ENCODE assay signal across 21 cellular contexts in genomic region chr7:87426160-87426559, GRCh38. TPM values are rescaled to one million over a fixed set of nuclear protein-coding genes. Genes with fewer than 3 reads are reported as not detected.
DNase-seq lines count a peak whose midpoint lies in the region; ATAC-seq lines count a peak whose summit lies in the region.
"Had no signal": no experiment of that assay in that cellular context is flagged by ENCODE, and none has a peak within 500 bp of the region (broad histone marks: within the 10 kb centered on the region; RNA-seq: fewer than 3 reads in every experiment).

No MANE protein-coding gene starts in this region.

- DNase-seq in iPS-NIHi7 (ENCODE audit: extremely low spot score) (no peak), left lobe of liver (ENCODE audit: low spot score) (no peak), MG63 (no peak)
- DNase-seq in stimulated activated CD4-positive, alpha-beta T cell treated with anti-CD3 and anti-CD28 coated beads, Interleukin-4, amount 100 ng/mL, for 4 hours = no peak
- DNase-seq: activated CD8-positive, alpha-beta memory T cell treated with anti-CD3 and anti-CD28 coated beads for 24 hours; BE2C; heart left ventricle; mammary epithelial cell; naive thymus-derived CD8-positive, alpha-beta T cell; NCI-H1436 treated with DMSO at 0.1 percent for 48 hours; NCI-H2227 treated with DMSO at 0.1 percent for 48 hours; psoas muscle; stimulated activated naive CD4-positive, alpha-beta T cell; WERI-Rb-1 had no signal

- ATAC-seq in GM19328 (IDR thresholded peaks at IDR 0.05; ENCODE audit: unreplicated experiment) = peak; percentile 46
- ATAC-seq in HG02610 (IDR thresholded peaks at IDR 0.05; ENCODE audit: unreplicated experiment) = peak; percentile 49
- peak; percentile 49 for ATAC-seq in HG03159 (IDR thresholded peaks at IDR 0.05; ENCODE audit: unreplicated experiment)
- ATAC-seq in left lobe of liver = no peak
- ATAC-seq: heart left ventricle; naive thymus-derived CD8-positive, alpha-beta T cell; psoas muscle had no signal

- no peaks in the 10 kb centered on the region for H3K36me3 ChIP-seq in MG63
- H3K36me3 ChIP-seq: BE2C, tibial nerve, WERI-Rb-1 had no signal

- no peak overlapping the region for H3K4me3 ChIP-seq in MG63
- H3K4me3 ChIP-seq: heart left ventricle, psoas muscle, tibial nerve had no signal

- H3K9me3 ChIP-seq in MG63 = no peaks in the 10 kb centered on the region
- H3K9me3 ChIP-seq: BE2C, heart left ventricle, psoas muscle, tibial nerve had no signal

- H3K27me3 ChIP-seq in MG63 = no peaks in the 10 kb centered on the region
- H3K27me3 ChIP-seq: BE2C, heart left ventricle, tibial nerve had no signal

RNA-seq across cellular contexts. Expression of gene ABCB4, which starts 49.3 kb away (rescaled TPM):
- 114 TPM for total RNA-seq in left lobe of liver
- 0.69 and 0.99 TPM in 2 replicates for total RNA-seq in MG63 (2014; rRNA removed; shearing (Covaris generic); ENCODE audit: low replicate concordance)
- total RNA-seq: activated T-helper 2 cell treated with anti-CD3 and anti-CD28 coated beads, Interferon-gamma antibody, Interleukin-2, Interleukin-4, amounts not matched to agents 10 μg/mL and 5 μg/mL and 100 μg/mL, durations not matched to agents 14 hours and 24 hours and 36 hours; LHCN-M2; mammary epithelial cell; T-helper 1 cell treated with Interleukin-12 subunit alpha and Interleukin-12 subunit beta and Interleukin-4 antibody, amounts not matched to agents 30 ng/mL and 1 ng/mL, for 36 hours had no signal

Comparison
In these comparisons a context has a peak if more than half of its experiments do, and no peak if none do; other contexts are left out.
1. RNA of gene ABCB4, which starts 49.3 kb away (total RNA-seq): 114 TPM in left lobe of liver (single experiment); 0.69 to 0.99 TPM in MG63; every median in the first group is over 10 times any median in the second.